ENCODE assay signal across 1 cellular context in genomic region chr1:117077267-117077666, GRCh38.
TF ChIP-seq lines count a peak whose summit lies in the region.

No MANE protein-coding gene starts in this region.

TF ChIP-seq in K562, 482 proteins besides CTCF, POLR2A, EP300 and RAD21:
- 0 out of 2 replicates have a peak, but pooled peaks have one; percentile 16 for TF ChIP-seq JUN (IDR thresholded peaks at IDR 0.05; ENCODE audit: borderline replicate concordance, low read depth, low read length)
- no peak for TF ChIP-seq JUN (CRISPR knock-in tag; IDR thresholded peaks at IDR 0.05; ENCODE audit: borderline replicate concordance)
- no peak for TF ChIP-seq ZFP1 (CRISPR knock-in tag; IDR thresholded peaks at IDR 0.05)
- TF ChIP-seq CEBPG (CRISPR knock-in tag; IDR thresholded peaks at IDR 0.05): no peak
- TF ChIP-seq CEBPG (tag; conservative IDR thresholded peaks at IDR 0.05 in 1 of 2, IDR thresholded peaks at IDR 0.05 in 1 of 2): peak in 1 of 2 experiments; percentile 49; a peak in 1 of 4 replicates
- TF ChIP-seq ZNF699 (CRISPR knock-in tag; IDR thresholded peaks at IDR 0.05; ENCODE audit: insufficient replicate concordance): no peak
- peak; percentile 83 for TF ChIP-seq FOSL1 (tag; conservative IDR thresholded peaks at IDR 0.05)
- no peak for TF ChIP-seq TEAD2 (tag; IDR thresholded peaks at IDR 0.05)
- peak; percentile 30; the same call in 1 of the 2 replicates for TF ChIP-seq JUND (IDR thresholded peaks at IDR 0.05; ENCODE audit: borderline replicate concordance, low read depth, low read length)
- TF ChIP-seq JUND (tag; IDR thresholded peaks at IDR 0.05; ENCODE audit: borderline replicate concordance, low read depth, low read length): no peak
- TF ChIP-seq ZNF316 (IDR thresholded peaks at IDR 0.05): peak; percentile 17; the same call in 1 of the 2 replicates
- no peak for TF ChIP-seq ZNF696 (CRISPR knock-in tag; conservative IDR thresholded peaks at IDR 0.05)
- peak; percentile 80 for TF ChIP-seq ATF3 (IDR thresholded peaks at IDR 0.05)
- no peak for TF ChIP-seq ATF3 (CRISPR knock-in tag; conservative IDR thresholded peaks at IDR 0.05)
TF ChIP-seq in K562: peak in this region for 6.
